3 cellular contexts compared by ENCODE assay signal in genomic region chr20:50360218-50360672, GRCh38.
A peak's percentile ranks its signal among the peaks of the same experiment; 100 is the strongest.
TF ChIP-seq lines count a peak whose summit lies in the region.

No MANE protein-coding gene starts in this region.

TF ChIP-seq in A549, 52 proteins besides CTCF, POLR2A, EP300 and RAD21:
- peak; percentile 38 for TF ChIP-seq ZFP36 (IDR thresholded peaks at IDR 0.05; ENCODE audit: borderline replicate concordance, partially characterized antibody)
- no peak for TF ChIP-seq HOXA7 (CRISPR knock-in tag; IDR thresholded peaks at IDR 0.05)

TF ChIP-seq in HCT116, 20 proteins besides CTCF, POLR2A, EP300 and RAD21:
- TF ChIP-seq SP1 (IDR thresholded peaks at IDR 0.05; ENCODE audit: low read depth) (peak; percentile 39; the same call in 1 of the 2 replicates), EZH2phosphoT487 (IDR thresholded peaks at IDR 0.05; ENCODE audit: borderline replicate concordance) (no peak)

TF ChIP-seq in K562, 482 proteins besides CTCF, POLR2A, EP300 and RAD21:
- no peak for TF ChIP-seq TSHZ1 (CRISPR knock-in tag; IDR thresholded peaks at IDR 0.05)
- no peak for TF ChIP-seq MEF2D (tag; conservative IDR thresholded peaks at IDR 0.05; ENCODE audit: low read depth)
- TF ChIP-seq ZNF75A (CRISPR knock-in tag; IDR thresholded peaks at IDR 0.05): no peak
- no peak for TF ChIP-seq HMG20B (CRISPR knock-in tag; IDR thresholded peaks at IDR 0.05)
- peak; percentile 61 for TF ChIP-seq ZFP36 (IDR thresholded peaks at IDR 0.05; ENCODE audit: low read depth, low read length, partially characterized antibody)
- peak; percentile 61; the same call in 1 of the 2 replicates for TF ChIP-seq BCOR (IDR thresholded peaks at IDR 0.05)
